Comparison of ENCODE assay signal across 8 cellular contexts in the genomic region with DNA sequence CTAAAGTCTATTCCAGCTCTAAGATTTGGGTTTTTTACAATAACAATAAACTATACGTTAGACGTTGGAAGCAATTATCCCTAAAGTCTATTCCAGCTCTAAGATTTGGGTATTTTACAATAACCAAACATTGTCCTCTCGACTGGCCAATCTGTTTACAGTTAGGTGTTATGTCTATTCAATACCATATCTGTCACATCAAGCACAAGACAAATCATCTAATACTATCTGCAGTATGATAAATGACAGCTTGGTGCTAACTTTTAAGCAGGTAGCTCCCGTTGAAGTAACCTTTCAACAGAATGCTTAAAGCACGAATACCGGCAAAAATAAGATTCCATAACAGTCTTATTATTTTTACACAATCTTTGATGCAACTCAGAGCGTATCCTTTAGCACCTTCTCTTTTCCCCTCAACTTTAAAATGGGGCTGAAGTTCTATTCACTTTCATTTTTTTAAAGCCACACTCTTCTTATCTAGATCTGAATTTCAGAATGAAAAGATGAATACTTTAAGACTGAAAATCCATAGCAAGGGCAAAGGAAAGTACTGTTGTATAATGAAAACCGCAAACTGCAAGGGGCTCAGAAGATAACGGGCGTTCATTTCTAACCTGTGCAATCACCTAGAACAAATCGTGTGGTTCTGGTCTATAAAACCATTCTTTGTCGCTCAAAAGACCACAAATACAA. TPM values are rescaled to one million over a fixed set of nuclear protein-coding genes. Genes with fewer than 3 reads are reported as not detected.
A peak's percentile ranks its signal among the peaks of the same experiment; 100 is the strongest.
DNase-seq lines count a peak whose midpoint lies in the region; ATAC-seq, FAIRE-seq and TF ChIP-seq lines count a peak whose summit lies in the region.

No MANE protein-coding gene starts in this region.

- CTCF ChIA-PET in PC-9 (lab: Charles Lee) (interaction anchor here (0.7 to 1.2 kb wide), 4 partner anchors 86 to 369 kb away, joined by 3 to 4 read pairs (median 3); partner anchors contain the start of gene DDX56), endothelial cell of umbilical vein (lab: Charles Lee) (interaction anchor here (0.6 to 3.6 kb wide), 28 partner anchors 10 to 378 kb away, joined by 3 to 22 read pairs (median 5); partner anchors contain the start of genes OGDH, PPIA and TMED4)

- H3K27ac ChIP-seq in PC-9 (peak overlapping the region; percentile 51), endothelial cell of umbilical vein (ENCODE audit: insufficient read depth, low read depth, low read length) (peak overlapping the region; percentile 51)

- no peak for TF ChIP-seq POLR2A in endothelial cell of umbilical vein (IDR thresholded peaks at IDR 0.05; ENCODE audit: low read depth, low read length)

- POLR2A ChIA-PET in PC-9 (lab: Charles Lee; ENCODE audit: unreplicated experiment) (interaction anchor here (0.6 kb wide), 3 partner anchors 139 to 266 kb away, joined by 3 to 10 read pairs (median 3); no protein-coding TSS in a partner anchor), endothelial cell of umbilical vein (lab: Charles Lee) (interaction anchor here (0.7 to 1.9 kb wide), 5 partner anchors 42 to 265 kb away, joined by 3 to 10 read pairs (median 5); partner anchors contain the start of genes OGDH and TMED4)

- no peaks in the 10 kb centered on the region for H3K27me3 Mint-ChIP-seq in progenitor cell of endocrine pancreas

- H3K4me2 ChIP-seq in PC-9 (peak overlapping the region; percentile 96), endothelial cell of umbilical vein (ENCODE audit: insufficient read depth, low read length) (peak overlapping the region; percentile 83)

- intact Hi-C loops in PC-9 (cut with micrococcal nuclease; ENCODE audit: unreplicated experiment): loop anchor here (5.0 to 10.0 kb wide), 2 partner anchors 100 to 172 kb away; partner anchors contain the start of gene ZMIZ2
- intact Hi-C loops in endothelial cell of umbilical vein (cut with micrococcal nuclease): loop anchor here (1.0 to 5.0 kb wide), 3 partner anchors 100 to 265 kb away; partner anchors contain the start of genes OGDH, TBRG4 and ZMIZ2

- H3K9me1 ChIP-seq in endothelial cell of umbilical vein (replicated peaks; ENCODE audit: control insufficient read depth, extremely low read depth, insufficient read depth, low read length): no peaks in the 10 kb centered on the region

- peaks cover 27% of the 10 kb centered on the region for H3K4me1 ChIP-seq in PC-9 (replicated peaks; ENCODE audit: insufficient read depth)
- H3K4me1 ChIP-seq in endothelial cell of umbilical vein (ENCODE audit: control insufficient read depth, extremely low read depth, insufficient read depth, low read length): peaks cover 17% of the 10 kb centered on the region

- peak overlapping the region; percentile 67 for H3K9ac ChIP-seq in endothelial cell of umbilical vein (replicated peaks; ENCODE audit: extremely low read depth, insufficient read depth, low read length)

- no TSS peak for BruUV-seq in PC-9 (replicated peaks; lab: Mats Ljungman, UMichigan)
- TSS peak; percentile 44 for BruUV-seq in endothelial cell of umbilical vein (replicated peaks; lab: Mats Ljungman, UMichigan)

- peak overlapping the region; percentile 92 for H3K4me3 Mint-ChIP-seq in progenitor cell of endocrine pancreas (ENCODE audit: low read depth)

- no peaks in the 10 kb centered on the region for H3K9me3 Mint-ChIP-seq in progenitor cell of endocrine pancreas (ENCODE audit: low read depth)

- H3K4me3 ChIP-seq in PC-9 (peak overlapping the region; percentile 69), endothelial cell of umbilical vein (replicated peaks in 1 of 3; ENCODE audit: insufficient read depth in 1 of 3, low read depth in 1 of 3, low read length in 3 of 3) (peak overlapping the region; percentile 38 to 97 (median 65))

- TF ChIP-seq CTCF in PC-9 (conservative IDR thresholded peaks at IDR 0.05) (no peak), endothelial cell of umbilical vein (IDR thresholded peaks at IDR 0.05; ENCODE audit: extremely low read depth in 1 of 2, insufficient read depth in 1 of 2, low read depth in 1 of 2, low read length in 2 of 2) (no peak), progenitor cell of endocrine pancreas (IDR thresholded peaks at IDR 0.05; ENCODE audit: unreplicated experiment) (no peak)

- H3K9me2 ChIP-seq in PC-9 (ENCODE audit: insufficient read depth): no peaks in the 10 kb centered on the region

- H3K27me3 ChIP-seq in PC-9 (ENCODE audit: insufficient read depth, low read depth) (no peaks in the 10 kb centered on the region), endothelial cell of umbilical vein (ENCODE audit: control insufficient read depth in 2 of 2, insufficient read depth in 2 of 2, low read length in 2 of 2) (no peaks in the 10 kb centered on the region)

- H4K20me1 ChIP-seq in PC-9 (ENCODE audit: insufficient read depth) (peaks cover 38% of the 10 kb centered on the region), endothelial cell of umbilical vein (replicated peaks; ENCODE audit: control insufficient read depth, extremely low read depth, insufficient read depth, low read length) (peaks cover 3% of the 10 kb centered on the region)

- no peaks in the 10 kb centered on the region for H3K9me3 ChIP-seq in PC-9 (ENCODE audit: insufficient read depth, low read depth)
- no peaks in the 10 kb centered on the region for H3K9me3 ChIP-seq in endothelial cell of umbilical vein (replicated peaks; ENCODE audit: control insufficient read depth, insufficient read depth, low read length)

- H3K36me3 ChIP-seq in PC-9 (ENCODE audit: low read depth) (peaks cover 13% of the 10 kb centered on the region), endothelial cell of umbilical vein (ENCODE audit: control insufficient read depth in 2 of 2, extremely low read depth in 1 of 2, insufficient read depth in 2 of 2, low read length in 2 of 2) (no peaks in the 10 kb centered on the region)

- peak overlapping the region; percentile 98 for H3K27ac Mint-ChIP-seq in progenitor cell of endocrine pancreas

- FAIRE-seq in endothelial cell of umbilical vein (lab: Jason Lieb, UNC): no peak

- H2AFZ ChIP-seq in PC-9: peak overlapping the region; percentile 79
- no peak overlapping the region for H2AFZ ChIP-seq in endothelial cell of umbilical vein (ENCODE audit: low read depth, low read length)

- peaks cover 64% of the 10 kb centered on the region for H3K79me2 ChIP-seq in PC-9 (ENCODE audit: low read depth)
- peaks cover 52% of the 10 kb centered on the region for H3K79me2 ChIP-seq in endothelial cell of umbilical vein (ENCODE audit: control insufficient read depth, insufficient read depth, low read length)

- H3K4me1 Mint-ChIP-seq in progenitor cell of endocrine pancreas (ENCODE audit: low read depth): peaks cover 18% of the 10 kb centered on the region

- ATAC-seq in GM19467 (IDR thresholded peaks at IDR 0.05; ENCODE audit: unreplicated experiment): peak; percentile 10
- ATAC-seq in GM18909 (IDR thresholded peaks at IDR 0.05; ENCODE audit: poor library complexity, unreplicated experiment): no peak

- DNase-seq in PC-9 (no peak), endothelial cell of umbilical vein (ENCODE audit: low read depth, low spot score) (peak; percentile 42), progenitor cell of endocrine pancreas (ENCODE audit: low spot score, unreplicated experiment) (no peak), islet precursor cell (no peak), GM19238 (ENCODE audit: insufficient read length, low spot score) (no peak)
- DNase-seq in stimulated activated CD4-positive, alpha-beta T cell treated with anti-CD3 and anti-CD28 coated beads, Interleukin-1b, Interleukin-23, amount 100 ng/mL, for 48 hours: no peak

- peaks cover 34% of the 10 kb centered on the region for H3F3A ChIP-seq in PC-9 (ENCODE audit: insufficient read depth, low read depth)

- dilution Hi-C loops in endothelial cell of umbilical vein (cut with MboI; ENCODE audit: extremely low pct_ligation_motif_present, low sequenced_read_pairs): no loop called here

- H3K36me3 Mint-ChIP-seq in progenitor cell of endocrine pancreas (ENCODE audit: insufficient read depth): peaks cover 2% of the 10 kb centered on the region

TF ChIP-seq in endothelial cell of umbilical vein, 7 proteins besides CTCF, POLR2A, EP300 and RAD21 (continues in another document):
- no peak for TF ChIP-seq MYC (IDR thresholded peaks at IDR 0.05; ENCODE audit: low read depth, low read length)
- TF ChIP-seq EZH2 (IDR thresholded peaks at IDR 0.05; ENCODE audit: borderline replicate concordance, low read depth, low read length, severe bottlenecking): no peak

RNA-seq across cellular contexts. Expression of gene H2AZ2, which starts 0.9 kb away (rescaled TPM):
- 334 and 354 TPM in 2 replicates for total RNA-seq in PC-9 (2021)
- total RNA-seq in endothelial cell of umbilical vein: 226 and 232 TPM in 2 replicates
- 192 and 225 TPM in 2 replicates for polyA plus RNA-seq in endothelial cell of umbilical vein
- 270 and 309 TPM in 2 replicates for polyA plus RNA-seq in endothelial cell of umbilical vein (2011; cell fraction: cytosol; rRNA removed)
- 101 and 114 TPM in 2 replicates for polyA plus RNA-seq in endothelial cell of umbilical vein (2011; cell fraction: nucleus; rRNA removed)
- 151 and 242 TPM in 2 replicates for polyA plus RNA-seq in endothelial cell of umbilical vein (2012)
- polyA minus RNA-seq in endothelial cell of umbilical vein: 134 and 158 TPM in 2 replicates
- polyA minus RNA-seq in endothelial cell of umbilical vein (2011; cell fraction: cytosol; rRNA and poly(A)+ RNA removed): 101 TPM
- 26.6 and 40.5 TPM in 2 replicates for polyA minus RNA-seq in endothelial cell of umbilical vein (2011; cell fraction: nucleus; rRNA and poly(A)+ RNA removed)
- total RNA-seq in progenitor cell of endocrine pancreas: 220 and 244 TPM in 2 replicates

RNA-seq across cellular contexts. Expression of gene PURB, which starts 38.4 kb away (rescaled TPM):
- 33.1 and 38.2 TPM in 2 replicates for total RNA-seq in PC-9 (2021)
- 25.0 and 25.5 TPM in 2 replicates for total RNA-seq in endothelial cell of umbilical vein
- 2.2 and 2.7 TPM in 2 replicates for polyA plus RNA-seq in endothelial cell of umbilical vein
- 5.0 and 5.1 TPM in 2 replicates for polyA plus RNA-seq in endothelial cell of umbilical vein (2011; cell fraction: cytosol; rRNA removed)
- polyA plus RNA-seq in endothelial cell of umbilical vein (2011; cell fraction: nucleus; rRNA removed): 5.1 and 6.9 TPM in 2 replicates
- 8.3 and 14.1 TPM in 2 replicates for polyA plus RNA-seq in endothelial cell of umbilical vein (2012)
- 5.9 and 6.2 TPM in 2 replicates for polyA minus RNA-seq in endothelial cell of umbilical vein
- polyA minus RNA-seq in endothelial cell of umbilical vein (2011; cell fraction: cytosol; rRNA and poly(A)+ RNA removed): 11.9 TPM
- polyA minus RNA-seq in endothelial cell of umbilical vein (2011; cell fraction: nucleus; rRNA and poly(A)+ RNA removed): 9.7 and 10.6 TPM in 2 replicates
- 25.0 and 25.3 TPM in 2 replicates for total RNA-seq in progenitor cell of endocrine pancreas

RNA-seq across cellular contexts. Expression of gene PPIA, which starts 50.5 kb away (rescaled TPM):
- total RNA-seq in PC-9 (2021) (2,776 and 3,599 TPM in 2 replicates), endothelial cell of umbilical vein (2,542 and 2,602 TPM in 2 replicates), progenitor cell of endocrine pancreas (1,323 and 1,353 TPM in 2 replicates)
- polyA plus RNA-seq in endothelial cell of umbilical vein: 4,328 and 5,159 TPM in 2 replicates
- 6,306 and 6,778 TPM in 2 replicates for polyA plus RNA-seq in endothelial cell of umbilical vein (2011; cell fraction: cytosol; rRNA removed)
- 2,365 and 2,568 TPM in 2 replicates for polyA plus RNA-seq in endothelial cell of umbilical vein (2011; cell fraction: nucleus; rRNA removed)
- 2,438 and 3,460 TPM in 2 replicates for polyA plus RNA-seq in endothelial cell of umbilical vein (2012)
- 1,934 and 2,592 TPM in 2 replicates for polyA minus RNA-seq in endothelial cell of umbilical vein
- 785 TPM for polyA minus RNA-seq in endothelial cell of umbilical vein (2011; cell fraction: cytosol; rRNA and poly(A)+ RNA removed)
- 303 and 436 TPM in 2 replicates for polyA minus RNA-seq in endothelial cell of umbilical vein (2011; cell fraction: nucleus; rRNA and poly(A)+ RNA removed)
